Comparison of ENCODE assay signal across 1 cellular context in the genomic region with DNA sequence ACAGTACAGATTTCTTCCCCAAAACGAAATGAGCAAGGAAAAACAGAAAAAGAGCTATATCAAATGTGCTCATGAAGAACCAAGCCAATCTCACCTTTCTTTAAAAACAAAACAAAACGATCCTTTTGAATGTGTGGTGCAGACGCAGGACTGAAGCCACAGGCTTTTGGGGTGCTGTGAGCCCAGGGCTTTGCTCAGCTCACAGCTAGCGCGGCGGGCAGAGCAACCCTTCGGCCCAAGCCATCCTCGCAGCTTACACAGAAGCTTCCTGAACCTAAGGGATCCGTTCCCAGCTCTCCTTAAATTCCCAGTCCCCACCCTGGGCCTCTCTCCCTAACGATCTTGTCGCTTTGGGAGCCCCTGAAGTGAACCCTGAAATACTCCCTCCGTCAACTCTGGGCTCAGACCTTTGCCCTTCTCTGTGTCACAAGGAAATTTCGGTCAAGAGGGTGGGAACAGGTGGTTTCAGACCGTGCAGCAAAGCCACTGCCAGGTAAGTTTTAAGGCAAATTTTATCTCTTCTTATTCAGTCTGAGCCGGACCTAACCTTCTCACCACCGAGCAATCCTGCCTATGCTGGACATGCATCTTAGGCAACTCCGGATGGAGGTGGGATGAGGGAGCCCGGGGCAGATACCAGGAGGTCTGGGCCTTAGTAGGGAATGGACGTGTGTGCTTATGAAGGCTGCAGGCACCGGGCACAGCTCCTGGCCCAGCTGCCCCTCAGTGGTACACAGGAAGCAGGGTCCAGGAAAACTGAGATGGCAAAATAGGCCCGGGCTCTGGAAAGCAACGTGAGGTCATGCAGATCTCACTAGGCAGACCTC.
TF ChIP-seq lines count a peak whose summit lies in the region.

No MANE protein-coding gene starts in this region.

TF ChIP-seq in K562, 482 proteins besides CTCF, POLR2A, EP300 and RAD21:
- TF ChIP-seq ZNF695 (CRISPR knock-in tag; IDR thresholded peaks at IDR 0.05), result no peak
- TF ChIP-seq, protein P1, sequence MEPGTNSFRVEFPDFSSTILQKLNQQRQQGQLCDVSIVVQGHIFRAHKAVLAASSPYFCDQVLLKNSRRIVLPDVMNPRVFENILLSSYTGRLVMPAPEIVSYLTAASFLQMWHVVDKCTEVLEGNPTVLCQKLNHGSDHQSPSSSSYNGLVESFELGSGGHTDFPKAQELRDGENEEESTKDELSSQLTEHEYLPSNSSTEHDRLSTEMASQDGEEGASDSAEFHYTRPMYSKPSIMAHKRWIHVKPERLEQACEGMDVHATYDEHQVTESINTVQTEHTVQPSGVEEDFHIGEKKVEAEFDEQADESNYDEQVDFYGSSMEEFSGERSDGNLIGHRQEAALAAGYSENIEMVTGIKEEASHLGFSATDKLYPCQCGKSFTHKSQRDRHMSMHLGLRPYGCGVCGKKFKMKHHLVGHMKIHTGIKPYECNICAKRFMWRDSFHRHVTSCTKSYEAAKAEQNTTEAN (CRISPR knock-in tag; IDR thresholded peaks at IDR 0.05), result no peak
- TF ChIP-seq, protein P2, sequence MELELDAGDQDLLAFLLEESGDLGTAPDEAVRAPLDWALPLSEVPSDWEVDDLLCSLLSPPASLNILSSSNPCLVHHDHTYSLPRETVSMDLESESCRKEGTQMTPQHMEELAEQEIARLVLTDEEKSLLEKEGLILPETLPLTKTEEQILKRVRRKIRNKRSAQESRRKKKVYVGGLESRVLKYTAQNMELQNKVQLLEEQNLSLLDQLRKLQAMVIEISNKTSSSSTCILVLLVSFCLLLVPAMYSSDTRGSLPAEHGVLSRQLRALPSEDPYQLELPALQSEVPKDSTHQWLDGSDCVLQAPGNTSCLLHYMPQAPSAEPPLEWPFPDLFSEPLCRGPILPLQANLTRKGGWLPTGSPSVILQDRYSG (tag; conservative IDR thresholded peaks at IDR 0.05; ENCODE audit: low read depth), result no peak
- TF ChIP-seq, protein P3, sequence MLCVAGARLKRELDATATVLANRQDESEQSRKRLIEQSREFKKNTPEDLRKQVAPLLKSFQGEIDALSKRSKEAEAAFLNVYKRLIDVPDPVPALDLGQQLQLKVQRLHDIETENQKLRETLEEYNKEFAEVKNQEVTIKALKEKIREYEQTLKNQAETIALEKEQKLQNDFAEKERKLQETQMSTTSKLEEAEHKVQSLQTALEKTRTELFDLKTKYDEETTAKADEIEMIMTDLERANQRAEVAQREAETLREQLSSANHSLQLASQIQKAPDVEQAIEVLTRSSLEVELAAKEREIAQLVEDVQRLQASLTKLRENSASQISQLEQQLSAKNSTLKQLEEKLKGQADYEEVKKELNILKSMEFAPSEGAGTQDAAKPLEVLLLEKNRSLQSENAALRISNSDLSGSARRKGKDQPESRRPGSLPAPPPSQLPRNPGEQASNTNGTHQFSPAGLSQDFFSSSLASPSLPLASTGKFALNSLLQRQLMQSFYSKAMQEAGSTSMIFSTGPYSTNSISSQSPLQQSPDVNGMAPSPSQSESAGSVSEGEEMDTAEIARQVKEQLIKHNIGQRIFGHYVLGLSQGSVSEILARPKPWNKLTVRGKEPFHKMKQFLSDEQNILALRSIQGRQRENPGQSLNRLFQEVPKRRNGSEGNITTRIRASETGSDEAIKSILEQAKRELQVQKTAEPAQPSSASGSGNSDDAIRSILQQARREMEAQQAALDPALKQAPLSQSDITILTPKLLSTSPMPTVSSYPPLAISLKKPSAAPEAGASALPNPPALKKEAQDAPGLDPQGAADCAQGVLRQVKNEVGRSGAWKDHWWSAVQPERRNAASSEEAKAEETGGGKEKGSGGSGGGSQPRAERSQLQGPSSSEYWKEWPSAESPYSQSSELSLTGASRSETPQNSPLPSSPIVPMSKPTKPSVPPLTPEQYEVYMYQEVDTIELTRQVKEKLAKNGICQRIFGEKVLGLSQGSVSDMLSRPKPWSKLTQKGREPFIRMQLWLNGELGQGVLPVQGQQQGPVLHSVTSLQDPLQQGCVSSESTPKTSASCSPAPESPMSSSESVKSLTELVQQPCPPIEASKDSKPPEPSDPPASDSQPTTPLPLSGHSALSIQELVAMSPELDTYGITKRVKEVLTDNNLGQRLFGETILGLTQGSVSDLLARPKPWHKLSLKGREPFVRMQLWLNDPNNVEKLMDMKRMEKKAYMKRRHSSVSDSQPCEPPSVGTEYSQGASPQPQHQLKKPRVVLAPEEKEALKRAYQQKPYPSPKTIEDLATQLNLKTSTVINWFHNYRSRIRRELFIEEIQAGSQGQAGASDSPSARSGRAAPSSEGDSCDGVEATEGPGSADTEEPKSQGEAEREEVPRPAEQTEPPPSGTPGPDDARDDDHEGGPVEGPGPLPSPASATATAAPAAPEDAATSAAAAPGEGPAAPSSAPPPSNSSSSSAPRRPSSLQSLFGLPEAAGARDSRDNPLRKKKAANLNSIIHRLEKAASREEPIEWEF (CRISPR knock-in tag; IDR thresholded peaks at IDR 0.05), result no peak
- TF ChIP-seq, protein P4, sequence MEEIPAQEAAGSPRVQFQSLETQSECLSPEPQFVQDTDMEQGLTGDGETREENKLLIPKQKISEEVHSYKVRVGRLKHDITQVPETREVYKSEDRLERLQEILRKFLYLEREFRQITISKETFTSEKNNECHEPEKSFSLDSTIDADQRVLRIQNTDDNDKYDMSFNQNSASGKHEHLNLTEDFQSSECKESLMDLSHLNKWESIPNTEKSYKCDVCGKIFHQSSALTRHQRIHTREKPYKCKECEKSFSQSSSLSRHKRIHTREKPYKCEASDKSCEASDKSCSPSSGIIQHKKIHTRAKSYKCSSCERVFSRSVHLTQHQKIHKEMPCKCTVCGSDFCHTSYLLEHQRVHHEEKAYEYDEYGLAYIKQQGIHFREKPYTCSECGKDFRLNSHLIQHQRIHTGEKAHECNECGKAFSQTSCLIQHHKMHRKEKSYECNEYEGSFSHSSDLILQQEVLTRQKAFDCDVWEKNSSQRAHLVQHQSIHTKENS (CRISPR knock-in tag; IDR thresholded peaks at IDR 0.05), result no peak
- no peak for TF ChIP-seq DIDO1 (tag; IDR thresholded peaks at IDR 0.05; ENCODE audit: low read depth)
- TF ChIP-seq, protein P5, sequence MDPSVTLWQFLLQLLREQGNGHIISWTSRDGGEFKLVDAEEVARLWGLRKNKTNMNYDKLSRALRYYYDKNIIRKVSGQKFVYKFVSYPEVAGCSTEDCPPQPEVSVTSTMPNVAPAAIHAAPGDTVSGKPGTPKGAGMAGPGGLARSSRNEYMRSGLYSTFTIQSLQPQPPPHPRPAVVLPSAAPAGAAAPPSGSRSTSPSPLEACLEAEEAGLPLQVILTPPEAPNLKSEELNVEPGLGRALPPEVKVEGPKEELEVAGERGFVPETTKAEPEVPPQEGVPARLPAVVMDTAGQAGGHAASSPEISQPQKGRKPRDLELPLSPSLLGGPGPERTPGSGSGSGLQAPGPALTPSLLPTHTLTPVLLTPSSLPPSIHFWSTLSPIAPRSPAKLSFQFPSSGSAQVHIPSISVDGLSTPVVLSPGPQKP (CRISPR knock-in tag; IDR thresholded peaks at IDR 0.05), result no peak
- no peak for TF ChIP-seq RFX5 (IDR thresholded peaks at IDR 0.05; ENCODE audit: low read depth, low read length)
